ENCODE assay signal across 18 cellular contexts in genomic region chr15:76585573-76585892, GRCh38.
DNase-seq lines count a peak whose midpoint lies in the region; ATAC-seq and TF ChIP-seq lines count a peak whose summit lies in the region.
"Had no signal": no experiment of that assay in that cellular context is flagged by ENCODE, and none has a peak within 500 bp of the region (broad histone marks: within the 10 kb centered on the region; RNA-seq: fewer than 3 reads in every experiment).

No MANE protein-coding gene starts in this region.

- intact Hi-C loops in Right ventricle myocardium inferior (cut with DNase I) (no loop called here), right cardiac atrium (cut with DNase I) (no loop called here), heart right ventricle (cut with DNase I) (no loop called here), cardiac septum (cut with DNase I) (no loop called here), left ventricle myocardium inferior (cut with micrococcal nuclease) (no loop called here), head of caudate nucleus (cut with DNase I) (no loop called here)

- peaks cover 0 to 4% of the 10 kb centered on the region in 2 donors for H3K4me1 Mint-ChIP-seq in effector memory CD8-positive, alpha-beta T cell (ENCODE audit: low read depth in 2 of 2)
- H3K4me1 Mint-ChIP-seq: CD4-positive, alpha-beta memory T cell had no signal

- H3K27me3 Mint-ChIP-seq in effector memory CD8-positive, alpha-beta T cell = no peaks in the 10 kb centered on the region
- H3K27me3 Mint-ChIP-seq: CD4-positive, alpha-beta memory T cell had no signal

- no peaks in the 10 kb centered on the region for H3K36me3 Mint-ChIP-seq in effector memory CD8-positive, alpha-beta T cell (ENCODE audit: insufficient read depth)

- H3K27ac ChIP-seq in right cardiac atrium (ENCODE audit: low read length) (no peak overlapping the region), heart right ventricle (peak overlapping the region in 7 of 10 donors; percentile 18 to 70 (median 45)), left ventricle myocardium inferior (replicated peaks) (peak overlapping the region; percentile 79)

- TF ChIP-seq CTCF in heart right ventricle (IDR thresholded peaks at IDR 0.05) (no peak), left ventricle myocardium inferior (IDR thresholded peaks at IDR 0.05; ENCODE audit: borderline replicate concordance) (no peak)

- DNase-seq in Right ventricle myocardium inferior (ENCODE audit: missing footprints) = no peak
- no peak for DNase-seq in right cardiac atrium
- DNase-seq in heart right ventricle = no peak
- no peak for DNase-seq in cardiac septum (ENCODE audit: low spot score)
- DNase-seq in left ventricle myocardium inferior = no peak
- DNase-seq in head of caudate nucleus = no peak
- no peak for DNase-seq in effector memory CD8-positive, alpha-beta T cell
- DNase-seq: 8988T; C1 segment of cervical spinal cord; Calu3; CD4-positive, alpha-beta memory T cell; COR-L47; DMS53; DMS79 treated with DMSO at 0.1 percent for 48 hours; GF-D8; GOT3; HFFc6 had no signal

- H3K4me3 ChIP-seq in right cardiac atrium (ENCODE audit: low read length) (no peak overlapping the region), heart right ventricle (no peak overlapping the region), left ventricle myocardium inferior (no peak overlapping the region)
- H3K4me3 ChIP-seq: HAP-1 had no signal

- H3K9me3 Mint-ChIP-seq in effector memory CD8-positive, alpha-beta T cell = peaks cover 0 to 2% of the 10 kb centered on the region in 2 donors

- no peak overlapping the region for H3K4me3 Mint-ChIP-seq in effector memory CD8-positive, alpha-beta T cell
- H3K4me3 Mint-ChIP-seq: CD4-positive, alpha-beta memory T cell; HFFc6 had no signal

- H3K27me3 ChIP-seq in right cardiac atrium (ENCODE audit: control insufficient read depth, insufficient read depth) (no peaks in the 10 kb centered on the region), heart right ventricle (no peaks in the 10 kb centered on the region), left ventricle myocardium inferior (ENCODE audit: low read depth) (no peaks in the 10 kb centered on the region)

- H3K9me3 ChIP-seq in right cardiac atrium (ENCODE audit: control insufficient read depth, low read length) (no peaks in the 10 kb centered on the region), heart right ventricle (peaks cover 0 to 36% (median 25%) of the 10 kb centered on the region in 11 donors), left ventricle myocardium inferior (replicated peaks) (peaks cover 36% of the 10 kb centered on the region)

- H3K4me1 ChIP-seq in right cardiac atrium (ENCODE audit: control insufficient read depth, insufficient read depth, low read length) = no peaks in the 10 kb centered on the region
- peaks cover 0 to 6% (median 0%) of the 10 kb centered on the region in 9 donors for H3K4me1 ChIP-seq in heart right ventricle
- H3K4me1 ChIP-seq in left ventricle myocardium inferior = peaks cover 16% of the 10 kb centered on the region
- H3K4me1 ChIP-seq: HAP-1 had no signal

- ATAC-seq in Right ventricle myocardium inferior (peak; percentile 42), right cardiac atrium (no peak), heart right ventricle (peak in 2 of 8 donors; percentile 29 to 51)
- ATAC-seq in effector memory CD8-positive, alpha-beta T cell (replicated peaks) = no peak

- H3K36me3 ChIP-seq in heart right ventricle (peaks cover 0 to 13% (median 0%) of the 10 kb centered on the region in 9 donors), left ventricle myocardium inferior (peaks cover 4% of the 10 kb centered on the region)
- H3K36me3 ChIP-seq: HAP-1 had no signal

- H3K27ac Mint-ChIP-seq in effector memory CD8-positive, alpha-beta T cell = no peak overlapping the region
- H3K27ac Mint-ChIP-seq: CD4-positive, alpha-beta memory T cell; HFFc6 had no signal
